ENCODE assay signal across 1 cellular context in the genomic region with DNA sequence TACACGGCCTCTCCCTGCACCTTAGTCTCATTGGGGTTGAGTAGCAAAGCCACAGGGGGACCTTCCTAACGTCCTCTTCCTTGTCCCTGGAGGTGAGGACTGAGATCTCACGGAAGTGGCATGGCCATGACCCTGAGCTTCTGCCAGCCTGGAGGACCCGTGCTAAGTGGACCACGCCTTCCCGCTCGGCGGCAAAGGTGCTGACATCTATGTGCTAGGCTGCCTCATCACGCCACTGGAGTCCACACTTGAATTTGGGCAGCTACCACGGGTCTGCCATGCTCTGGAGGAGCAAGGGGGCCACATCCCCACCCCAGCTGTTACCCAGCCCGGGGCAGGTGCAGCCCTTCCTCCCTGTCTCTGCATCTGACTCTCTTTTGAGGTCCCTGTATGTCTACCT.
TF ChIP-seq lines count a peak whose summit lies in the region.

No MANE protein-coding gene starts in this region.

TF ChIP-seq in H1, 55 proteins besides CTCF, POLR2A, EP300 and RAD21:
- no peak for TF ChIP-seq CHD7 (IDR thresholded peaks at IDR 0.05; ENCODE audit: insufficient replicate concordance, low read length)
- TF ChIP-seq SAP30 (IDR thresholded peaks at IDR 0.05; ENCODE audit: insufficient read depth, insufficient replicate concordance, low read length), result no peak
- TF ChIP-seq SIRT6 (IDR thresholded peaks at IDR 0.05; ENCODE audit: low read length), result no peak
- TF ChIP-seq SRF (IDR thresholded peaks at IDR 0.05; ENCODE audit: low read depth, low read length), result no peak
TF ChIP-seq in H1: peak in this region for 0.
